Comparison of ENCODE assay signal across 25 cellular contexts in genomic region chr3:34998905-34999304, GRCh38.
DNase-seq lines count a peak whose midpoint lies in the region; ATAC-seq, FAIRE-seq and TF ChIP-seq lines count a peak whose summit lies in the region.
"Had no signal": no experiment of that assay in that cellular context is flagged by ENCODE, and none has a peak within 500 bp of the region (broad histone marks: within the 10 kb centered on the region; RNA-seq: fewer than 3 reads in every experiment).

No MANE protein-coding gene starts in this region.

- H3F3A ChIP-seq in Loucy (ENCODE audit: low read depth) = no peaks in the 10 kb centered on the region

- no peak for ATAC-seq in GM21367 (IDR thresholded peaks at IDR 0.05; ENCODE audit: unreplicated experiment)
- ATAC-seq: CD8-positive, alpha-beta T cell; HCT116; PC-3; Right ventricle myocardium inferior had no signal

- H4K20me1 ChIP-seq in Loucy (ENCODE audit: insufficient read depth, low read length, poor library complexity, severe bottlenecking) = no peaks in the 10 kb centered on the region

- no peaks in the 10 kb centered on the region for H3K9me3 ChIP-seq in Loucy (ENCODE audit: insufficient read depth, low read depth, low read length)
- no peaks in the 10 kb centered on the region for H3K9me3 ChIP-seq in adipocyte (ENCODE audit: control insufficient read depth, low read length)
- H3K9me3 ChIP-seq: Caco-2 had no signal

- H3K27me3 ChIP-seq in Loucy (ENCODE audit: insufficient read depth, low read length, poor library complexity, severe bottlenecking) (peaks cover 38% of the 10 kb centered on the region), adipocyte (replicated peaks; ENCODE audit: control insufficient read depth, insufficient read depth, low read length) (no peaks in the 10 kb centered on the region)

- FAIRE-seq in D721Med (lab: Jason Lieb, UNC) = peak; percentile 89
- FAIRE-seq: GM12891, H1 had no signal

- no peaks in the 10 kb centered on the region for H3K9me2 ChIP-seq in Loucy (replicated peaks; ENCODE audit: low read depth, low read length)

- H2AFZ ChIP-seq in Loucy (ENCODE audit: low read length) = no peak overlapping the region

- H3K4me1 ChIP-seq in Loucy (ENCODE audit: insufficient read depth, low read length, poor library complexity, severe bottlenecking) (no peaks in the 10 kb centered on the region), adipocyte (ENCODE audit: control insufficient read depth, insufficient read depth, low read length) (no peaks in the 10 kb centered on the region)
- H3K4me1 ChIP-seq: Caco-2 had no signal

- TF ChIP-seq CTCF in D721Med (IDR thresholded peaks at IDR 0.05; ENCODE audit: insufficient read depth, missing control alignments) (no peak), Loucy (conservative IDR thresholded peaks at IDR 0.05; ENCODE audit: low read length) (no peak), fibroblast of pulmonary artery (IDR thresholded peaks at IDR 0.05; ENCODE audit: low read length, missing control alignments) (no peak)

- DNase-seq in D721Med (ENCODE audit: insufficient read length, low spot score) (no peak), adipocyte (ENCODE audit: low read depth) (peak; percentile 63), fibroblast of pulmonary artery (ENCODE audit: low read depth) (peak; percentile 21), T-helper 1 cell (no peak), HuH-7 (ENCODE audit: low spot score) (no peak)
- DNase-seq: Caco-2; CD8-positive, alpha-beta T cell; DMS 273 treated with DMSO at 0.1 percent for 48 hours; DMS79; GF-D8; Karpas-422; MM.1S; NCI-H1417; NCI-H1694 treated with DMSO at 0.1 percent for 48 hours; NCI-H2081; NCI-H2227 treated with DMSO at 0.1 percent for 48 hours; NCI-H510A; PC-3; T-helper 2 cell had no signal

- no peaks in the 10 kb centered on the region for H3K36me3 ChIP-seq in Loucy (ENCODE audit: insufficient read depth, low read length)
- H3K36me3 ChIP-seq in adipocyte (ENCODE audit: control insufficient read depth, insufficient read depth, low read length, severe bottlenecking) = no peaks in the 10 kb centered on the region

- H3K79me2 ChIP-seq in Loucy (ENCODE audit: insufficient read depth, low read length) = no peaks in the 10 kb centered on the region

- peak overlapping the region; percentile 5 for H3K4me2 ChIP-seq in Loucy (ENCODE audit: low read depth, low read length, poor library complexity, severe bottlenecking)

- H3K9ac ChIP-seq in Loucy (ENCODE audit: low read depth, low read length, poor library complexity, severe bottlenecking) (no peak overlapping the region), adipocyte (ENCODE audit: low read length) (no peak overlapping the region)

- H3K4me3 ChIP-seq in Loucy (ENCODE audit: low read length, poor library complexity, severe bottlenecking) = no peak overlapping the region
- no peak overlapping the region for H3K4me3 ChIP-seq in adipocyte (ENCODE audit: low read length)
- H3K4me3 ChIP-seq in fibroblast of pulmonary artery (replicated peaks; ENCODE audit: low read depth, low read length) = no peak overlapping the region

Comparison
In these comparisons a context has a peak if more than half of its experiments do, and no peak if none do; other contexts are left out.
1. DNase-seq: peak in adipocyte (single experiment) and fibroblast of pulmonary artery (single experiment); none in D721Med (single experiment), T-helper 1 cell (0 of 5) and HuH-7 (single experiment).